ENCODE assay signal across 26 cellular contexts in the genomic region with DNA sequence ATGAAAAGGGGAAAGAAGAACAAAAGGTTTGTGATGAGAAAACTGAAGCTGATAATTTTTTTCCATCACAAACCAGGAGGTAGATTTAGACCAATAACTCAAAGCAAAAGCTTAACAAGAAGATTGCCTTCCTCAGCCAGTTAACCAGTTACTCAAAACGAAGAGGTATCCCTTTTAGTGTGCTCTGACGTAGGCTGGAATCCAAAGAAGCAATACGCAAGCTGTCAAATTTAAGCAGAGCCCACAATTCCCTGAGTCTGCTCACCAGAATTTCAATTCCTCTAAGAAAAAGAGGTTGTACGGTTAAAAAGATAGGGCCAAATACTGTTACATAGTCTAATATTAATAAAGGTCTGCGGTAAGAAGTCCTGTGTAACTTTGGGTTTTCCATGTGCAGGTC.
"Had no signal": no experiment of that assay in that cellular context is flagged by ENCODE, and none has a peak within 500 bp of the region (broad histone marks: within the 10 kb centered on the region; RNA-seq: fewer than 3 reads in every experiment).

No MANE protein-coding gene starts in this region.

- H3K4me1 ChIP-seq: psoas muscle, right atrium auricular region, right lobe of liver, sigmoid colon, stomach, thyroid gland, tibial nerve, upper lobe of left lung, vagina had no signal

- H3K4me3 ChIP-seq: neural progenitor cell, ovary, psoas muscle, right atrium auricular region, right lobe of liver, sigmoid colon, stomach, thoracic aorta, thyroid gland, tibial nerve, upper lobe of left lung, vagina had no signal

- H3K9me3 ChIP-seq: ovary, psoas muscle, right atrium auricular region, right lobe of liver, sigmoid colon, stomach, thoracic aorta, thyroid gland, tibial nerve, upper lobe of left lung, vagina had no signal

- DNase-seq: naive thymus-derived CD4-positive, alpha-beta T cell; natural killer cell; occipital lobe; ovary; posterior cingulate gyrus; psoas muscle; retina; right lobe of liver; sigmoid colon; small intestine; stimulated activated CD4-positive, alpha-beta T cell treated with anti-CD3 and anti-CD28 coated beads, Interleukin-15, amount 100 ng/mL, for 24 hours; stimulated activated CD4-positive, alpha-beta T cell treated with anti-CD3 and anti-CD28 coated beads, Interleukin-2, amount 100 ng/mL, for 24 hours; stimulated activated CD4-positive, alpha-beta T cell treated with anti-CD3 and anti-CD28 coated beads, Interleukin-2, amount 100 ng/mL, for 48 hours; stimulated activated CD4-positive, alpha-beta T cell treated with anti-CD3 and anti-CD28 coated beads, Interleukin-4, amount 100 ng/mL, for 24 hours; stimulated activated CD8-positive, alpha-beta memory T cell treated with anti-CD3 and anti-CD28 coated beads, Interleukin-4, amount 100 ng/mL, for 48 hours; stimulated activated naive CD4-positive, alpha-beta T cell treated with Interleukin-2 at 50 U/mL for 16 hours; stomach; thyroid gland; trophoblast cell; upper lobe of left lung had no signal

- H3K27ac ChIP-seq: neural progenitor cell, ovary, parathyroid adenoma, psoas muscle, right atrium auricular region, right lobe of liver, sigmoid colon, stomach, thoracic aorta, thyroid gland, tibial nerve, upper lobe of left lung, vagina had no signal

- H3K36me3 ChIP-seq: neural progenitor cell, ovary, right atrium auricular region, right lobe of liver, sigmoid colon, stomach, thoracic aorta, thyroid gland, tibial nerve, upper lobe of left lung, vagina had no signal

- H3K27me3 ChIP-seq: neural progenitor cell, ovary, right atrium auricular region, right lobe of liver, stomach, thyroid gland, tibial nerve, upper lobe of left lung, vagina had no signal
